Comparison of ENCODE assay signal across 24 cellular contexts in the genomic region with DNA sequence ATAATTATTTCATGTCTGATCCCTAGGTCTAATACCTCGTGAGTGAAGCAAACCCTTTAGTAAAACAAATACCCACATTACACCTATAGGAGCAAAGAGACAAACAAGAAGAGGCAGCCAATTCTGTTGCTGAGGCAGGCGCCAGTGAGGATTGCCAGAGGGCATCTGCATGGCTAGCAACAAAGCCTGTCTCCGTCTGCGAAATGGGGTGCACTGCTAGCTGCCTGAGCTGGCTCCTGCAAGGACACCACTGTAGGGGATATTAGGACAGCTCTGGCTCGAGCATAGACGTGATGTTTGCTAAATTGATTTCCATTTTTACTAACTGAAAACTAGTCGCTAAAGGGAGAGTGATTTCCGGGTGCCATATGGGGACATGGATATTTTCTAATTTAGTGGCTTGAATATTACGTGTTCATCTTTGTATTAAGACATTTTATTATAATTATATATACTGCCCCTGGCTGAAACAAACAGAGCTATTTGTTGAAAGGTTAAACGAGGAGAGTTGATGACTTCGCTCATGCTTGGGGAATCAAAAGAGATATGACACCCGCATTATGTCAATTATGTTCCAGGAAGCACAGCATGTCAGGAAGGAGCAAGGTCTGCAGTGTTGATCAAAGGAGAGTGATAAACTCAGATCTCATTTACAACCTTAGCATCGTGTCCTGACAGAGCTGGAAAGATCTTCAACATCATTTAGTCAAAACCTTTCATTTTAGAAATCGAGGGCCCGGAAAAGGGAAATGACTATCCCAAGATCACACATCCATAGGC.
DNase-seq lines count a peak whose midpoint lies in the region; TF ChIP-seq lines count a peak whose summit lies in the region.
"Had no signal": no experiment of that assay in that cellular context is flagged by ENCODE, and none has a peak within 500 bp of the region (broad histone marks: within the 10 kb centered on the region; RNA-seq: fewer than 3 reads in every experiment).

No MANE protein-coding gene starts in this region.

- TF ChIP-seq CTCF in SK-N-SH (IDR thresholded peaks at IDR 0.05), result no peak

- no peak overlapping the region for H2AFZ ChIP-seq in SK-N-SH (ENCODE audit: low read depth)
- H2AFZ ChIP-seq: parathyroid adenoma had no signal

- TF ChIP-seq RAD21 in SK-N-SH (IDR thresholded peaks at IDR 0.05; ENCODE audit: low read length), result no peak; the same call in 1 of the 2 replicates

- no peak overlapping the region for H4K8ac ChIP-seq in mesendoderm (ENCODE audit: low read depth, low read length)

- no peak overlapping the region for H4K5ac ChIP-seq in mesendoderm (ENCODE audit: low read length)

- H2BK5ac ChIP-seq in mesendoderm (ENCODE audit: low read length), result no peak overlapping the region

- no peaks in the 10 kb centered on the region for H4K20me1 ChIP-seq in SK-N-SH (ENCODE audit: insufficient read depth)

- no peaks in the 10 kb centered on the region for H3K36me3 ChIP-seq in SK-N-SH (replicated peaks in 1 of 2; ENCODE audit: control insufficient read depth in 1 of 2, insufficient read depth in 2 of 2, low read length in 1 of 2)
- H3K36me3 ChIP-seq in mesendoderm (ENCODE audit: control insufficient read depth, insufficient read depth, low read length), result no peaks in the 10 kb centered on the region
- H3K36me3 ChIP-seq: colonic mucosa, gastrocnemius medialis, spleen had no signal

- H3K56ac ChIP-seq in mesendoderm (ENCODE audit: low read length), result no peak overlapping the region

- H3K4me2 ChIP-seq in SK-N-SH (no peak overlapping the region), mesendoderm (ENCODE audit: low read length) (no peak overlapping the region)
- H3K4me2 ChIP-seq: KMS-11 had no signal

- POLR2A ChIA-PET in SK-N-SH (lab: Yijun Ruan, JAX), result interaction anchor here (0.9 to 1.6 kb wide), 4 partner anchors 203 to 352 kb away, joined by 3 to 13 read pairs (median 4); no protein-coding TSS in a partner anchor

- WGBS in SK-N-SH (ENCODE audit: low lambda C conversion rate), result 21% methylated on average over 15 of the region's 15 CpGs
- WGBS in mesendoderm (ENCODE audit: extremely low coverage, insufficient coverage, low lambda C conversion rate), result no CpG with 5 or more reads among the region's 15 CpGs

- H2BK15ac ChIP-seq in mesendoderm (replicated peaks; ENCODE audit: low read depth), result no peak overlapping the region

- H3K9me3 ChIP-seq in SK-N-SH, result 0 out of 2 replicates have a peak, but pooled peaks cover 4% of the 10 kb centered on the region
- H3K9me3 ChIP-seq: colonic mucosa, gastrocnemius medialis, mucosa of descending colon, spleen had no signal

- no peaks in the 10 kb centered on the region for H3K9me2 ChIP-seq in SK-N-SH

- H3K27me3 ChIP-seq in SK-N-SH (ENCODE audit: insufficient read depth) (no peaks in the 10 kb centered on the region), mesendoderm (ENCODE audit: insufficient read depth, low read length, poor library complexity) (no peaks in the 10 kb centered on the region)
- H3K27me3 ChIP-seq: colonic mucosa, gastrocnemius medialis, spleen had no signal

- H3K4me3 ChIP-seq in SK-N-SH (ENCODE audit: low read depth in 2 of 2, low read length in 1 of 2) (no peak overlapping the region; a peak in 1 of 4 replicates), mesendoderm (ENCODE audit: low read length) (no peak overlapping the region)
- H3K4me3 ChIP-seq: colonic mucosa, gastrocnemius medialis, mucosa of descending colon, spleen had no signal

- no peak overlapping the region for H3K23ac ChIP-seq in mesendoderm (ENCODE audit: low read length)

- no peak overlapping the region for H2AK5ac ChIP-seq in mesendoderm (ENCODE audit: low read length)

- DNase-seq in DMS153 treated with DMSO at 0.1 percent for 48 hours (lab: John Stamatoyannopoulos, UW; ENCODE audit: unreplicated experiment), result peak; percentile 73
- peak in 2 of 3 experiments; percentile 52 to 81 for DNase-seq in NCI-H1417 (lab: John Stamatoyannopoulos, UW)
- peak; percentile 73 for DNase-seq in SK-N-SH
- DNase-seq in mesendoderm, result peak; percentile 37
- DNase-seq in NOMO-1 treated with DMSO at 0.1 percent for 48 hours (lab: John Stamatoyannopoulos, UW; ENCODE audit: unreplicated experiment), result no peak
- DNase-seq in AML-193 (lab: John Stamatoyannopoulos, UW), result no peak
- DNase-seq in kidney tubule cell (ENCODE audit: low spot score), result no peak
- DNase-seq: activated CD4-positive, alpha-beta T cell treated with anti-CD3 and anti-CD28 coated beads, Interleukin-2, amount 50 U/mL, for 1 hour; activated CD8-positive, alpha-beta memory T cell treated with anti-CD3 and anti-CD28 coated beads, Interleukin-2, amount 10 ng/mL, durations not matched to agents 7 days and 5 days; activated naive CD4-positive, alpha-beta T cell treated with Interleukin-2 at 50 U/mL for 16 hours; activated T-cell treated with anti-CD3 and anti-CD28 coated beads, Interleukin-2, amount 50 U/mL, for 72 hours; colonic mucosa; gastrocnemius medialis; mucosa of descending colon; NCI-H187 treated with DMSO at 0.1 percent for 48 hours; NCI-H510A; nephron progenitor cell; RPMI8226; spleen; stimulated activated CD4-positive, alpha-beta T cell treated with anti-CD3 and anti-CD28 coated beads, Interleukin-4, amount 100 ng/mL, for 24 hours; stimulated activated naive B cell treated with anti-CD40 and anti-IgM and Interleukin-4, amounts not matched to agents 10 μg/mL and 1 μg/mL and 100 μg/mL, for 72 hours; T-helper 2 cell had no signal

- CTCF ChIA-PET in SK-N-SH (lab: Yijun Ruan, JAX), result interaction anchor here (0.7 to 1.7 kb wide), 7 partner anchors 9 to 439 kb away, joined by 3 to 5 read pairs (median 3); no protein-coding TSS in a partner anchor

- peak overlapping the region in 1 of 2 experiments; percentile 99; a peak in 2 of 4 replicates for H3K27ac ChIP-seq in SK-N-SH (ENCODE audit: low read depth in 2 of 2, low read length in 1 of 2)
- no peak overlapping the region for H3K27ac ChIP-seq in mesendoderm (ENCODE audit: low read depth, low read length)
- H3K27ac ChIP-seq: colonic mucosa, gastrocnemius medialis, KMS-11, parathyroid adenoma, spleen had no signal

- H3K79me2 ChIP-seq in SK-N-SH (ENCODE audit: insufficient read depth) (no peaks in the 10 kb centered on the region), mesendoderm (ENCODE audit: control insufficient read depth, insufficient read depth, low read length) (no peaks in the 10 kb centered on the region)
- H3K79me2 ChIP-seq: parathyroid adenoma had no signal

- H3K4me1 ChIP-seq in SK-N-SH (ENCODE audit: control insufficient read depth in 1 of 2, insufficient read depth in 2 of 2, low read depth in 1 of 2, low read length in 1 of 2), result peaks cover 0 to 13% of the 10 kb centered on the region in 2 experiments; a peak in 2 of 4 replicates
- no peaks in the 10 kb centered on the region for H3K4me1 ChIP-seq in mesendoderm (ENCODE audit: control insufficient read depth, low read depth, low read length)
- H3K4me1 ChIP-seq: colonic mucosa, gastrocnemius medialis, parathyroid adenoma, spleen had no signal

- H3F3A ChIP-seq in SK-N-SH (replicated peaks; ENCODE audit: insufficient read depth), result no peaks in the 10 kb centered on the region

- H3K4ac ChIP-seq in mesendoderm (ENCODE audit: low read depth, low read length), result no peak overlapping the region

- no peak overlapping the region for H2BK120ac ChIP-seq in mesendoderm (ENCODE audit: low read depth, low read length)

- H3K79me1 ChIP-seq in mesendoderm (ENCODE audit: low read length), result no peaks in the 10 kb centered on the region

- H3K9ac ChIP-seq in SK-N-SH (no peak overlapping the region), mesendoderm (ENCODE audit: low read length) (no peak overlapping the region)
- H3K9ac ChIP-seq: KMS-11, parathyroid adenoma had no signal

- TF ChIP-seq EP300 in SK-N-SH (IDR thresholded peaks at IDR 0.05; ENCODE audit: borderline replicate concordance in 1 of 2, low read depth in 1 of 2, low read length in 1 of 2), result peak in 1 of 2 experiments; percentile 67; a peak in 1 of 4 replicates

- H3K18ac ChIP-seq in mesendoderm (ENCODE audit: low read length), result no peak overlapping the region

TF ChIP-seq in SK-N-SH, 30 proteins besides CTCF, POLR2A, EP300 and RAD21 (continues in another document):
- TF ChIP-seq SIN3A (IDR thresholded peaks at IDR 0.05; ENCODE audit: borderline replicate concordance, low read depth, low read length) (no peak), SMC3 (IDR thresholded peaks at IDR 0.05; ENCODE audit: low read depth, low read length) (peak; percentile 18; the same call in 1 of the 2 replicates), MXI1 (IDR thresholded peaks at IDR 0.05; ENCODE audit: low read depth, low read length) (peak; percentile 50; the same call in 1 of the 2 replicates), YY1 (IDR thresholded peaks at IDR 0.05; ENCODE audit: low read depth) (no peak), MEF2A (IDR thresholded peaks at IDR 0.05; ENCODE audit: borderline replicate concordance, low read depth) (no peak), ELF1 (IDR thresholded peaks at IDR 0.05) (no peak), NFIC (IDR thresholded peaks at IDR 0.05; ENCODE audit: borderline replicate concordance) (no peak), FOXJ3 (CRISPR knock-in tag; IDR thresholded peaks at IDR 0.05) (peak; percentile 61), TAF1 (IDR thresholded peaks at IDR 0.05; ENCODE audit: borderline replicate concordance, low read depth, low read length) (no peak), FOXM1 (IDR thresholded peaks at IDR 0.05; ENCODE audit: low read depth) (no peak), FOSL2 (IDR thresholded peaks at IDR 0.05; ENCODE audit: borderline replicate concordance, low read depth) (no peak), TCF12 (IDR thresholded peaks at IDR 0.05) (no peak), POLR2AphosphoS5 (IDR thresholded peaks at IDR 0.05; ENCODE audit: low read depth, low read length) (no peak)
- TF ChIP-seq, protein P1, sequence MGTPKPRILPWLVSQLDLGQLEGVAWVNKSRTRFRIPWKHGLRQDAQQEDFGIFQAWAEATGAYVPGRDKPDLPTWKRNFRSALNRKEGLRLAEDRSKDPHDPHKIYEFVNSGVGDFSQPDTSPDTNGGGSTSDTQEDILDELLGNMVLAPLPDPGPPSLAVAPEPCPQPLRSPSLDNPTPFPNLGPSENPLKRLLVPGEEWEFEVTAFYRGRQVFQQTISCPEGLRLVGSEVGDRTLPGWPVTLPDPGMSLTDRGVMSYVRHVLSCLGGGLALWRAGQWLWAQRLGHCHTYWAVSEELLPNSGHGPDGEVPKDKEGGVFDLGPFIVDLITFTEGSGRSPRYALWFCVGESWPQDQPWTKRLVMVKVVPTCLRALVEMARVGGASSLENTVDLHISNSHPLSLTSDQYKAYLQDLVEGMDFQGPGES (IDR thresholded peaks at IDR 0.05; ENCODE audit: low read depth, low read length), result no peak
- TF ChIP-seq, protein P2, sequence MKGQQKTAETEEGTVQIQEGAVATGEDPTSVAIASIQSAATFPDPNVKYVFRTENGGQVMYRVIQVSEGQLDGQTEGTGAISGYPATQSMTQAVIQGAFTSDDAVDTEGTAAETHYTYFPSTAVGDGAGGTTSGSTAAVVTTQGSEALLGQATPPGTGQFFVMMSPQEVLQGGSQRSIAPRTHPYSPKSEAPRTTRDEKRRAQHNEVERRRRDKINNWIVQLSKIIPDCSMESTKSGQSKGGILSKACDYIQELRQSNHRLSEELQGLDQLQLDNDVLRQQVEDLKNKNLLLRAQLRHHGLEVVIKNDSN (IDR thresholded peaks at IDR 0.05; ENCODE audit: borderline replicate concordance, low read depth), result no peak

Comparison
In these comparisons a context has a peak if more than half of its experiments do, and no peak if none do; other contexts are left out.
1. DNase-seq: peak in DMS153 treated with DMSO at 0.1 percent for 48 hours (single experiment), NCI-H1417 (2 of 3), SK-N-SH (single experiment) and mesendoderm (single experiment); none in NOMO-1 treated with DMSO at 0.1 percent for 48 hours (single experiment), AML-193 (0 of 2) and kidney tubule cell (single experiment).